9 cellular contexts compared by ENCODE assay signal in the genomic region with DNA sequence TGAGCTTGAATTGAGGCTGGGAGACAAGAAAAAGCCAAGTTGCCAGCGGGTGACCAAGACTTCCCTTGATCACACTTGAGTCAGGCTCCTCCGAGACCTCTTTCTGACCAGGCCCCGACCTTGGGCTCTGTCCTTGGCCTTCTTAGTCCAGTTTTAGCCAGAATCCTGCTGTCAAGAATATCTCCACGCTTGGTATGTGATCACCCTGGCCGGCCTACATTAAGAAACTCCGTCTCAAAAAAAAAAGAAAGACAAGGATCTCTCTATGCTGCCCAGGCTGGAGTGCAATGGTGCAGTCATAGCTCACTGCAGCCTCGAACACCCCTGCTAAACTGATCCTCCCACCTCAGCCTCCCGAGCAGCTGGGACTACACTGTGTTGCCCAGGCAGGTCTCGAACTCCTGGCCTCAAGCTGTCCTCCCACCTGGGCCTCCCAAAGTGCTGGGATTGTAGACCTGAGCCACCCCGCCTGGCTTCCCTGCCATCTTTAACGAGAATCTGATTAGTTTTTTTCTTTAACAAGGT. TPM values are rescaled to one million over a fixed set of nuclear protein-coding genes. Genes with fewer than 3 reads are reported as not detected.
DNase-seq lines count a peak whose midpoint lies in the region; ATAC-seq, FAIRE-seq and TF ChIP-seq lines count a peak whose summit lies in the region.
"Had no signal": no experiment of that assay in that cellular context is flagged by ENCODE, and none has a peak within 500 bp of the region (broad histone marks: within the 10 kb centered on the region; RNA-seq: fewer than 3 reads in every experiment).

No MANE protein-coding gene starts in this region.

- TF ChIP-seq EP300 in suprapubic skin (IDR thresholded peaks at IDR 0.05): no peak

- no peak for DNase-seq in T-helper 1 cell
- DNase-seq in activated T-helper 2 cell treated with anti-CD3 and anti-CD28 coated beads, Interferon-gamma antibody, Interleukin-2, Interleukin-4, amounts not matched to agents 10 μg/mL and 5 μg/mL and 100 μg/mL, durations not matched to agents 14 hours and 24 hours and 36 hours (ENCODE audit: low spot score): no peak
- no peak for DNase-seq in kidney
- DNase-seq in suprapubic skin (ENCODE audit: low spot score in 2 of 2): no peak
- DNase-seq in left lobe of liver (ENCODE audit: low spot score): no peak
- DNase-seq in NCI-H1694 treated with DMSO at 0.1 percent for 48 hours (lab: John Stamatoyannopoulos, UW): no peak
- no peak for DNase-seq in NCI-H2081 treated with DMSO at 0.1 percent for 48 hours (lab: John Stamatoyannopoulos, UW)
- DNase-seq: occipital lobe had no signal

- FAIRE-seq in kidney (lab: Jason Lieb, UNC): no peak

- intact Hi-C loops in activated T-helper 2 cell treated with anti-CD3 and anti-CD28 coated beads, Interferon-gamma antibody, Interleukin-2, Interleukin-4, amounts not matched to agents 10 μg/mL and 5 μg/mL and 100 μg/mL, durations not matched to agents 14 hours and 24 hours and 36 hours (cut with micrococcal nuclease): loop anchor here (10.0 kb wide), 2 partner anchors 218 to 858 kb away; partner anchors contain the start of genes ASB2 and BTBD7
- intact Hi-C loops in kidney (cut with DNase I): no loop called here

- TF ChIP-seq POLR2A in suprapubic skin (IDR thresholded peaks at IDR 0.05): no peak

- TF ChIP-seq CTCF in kidney (IDR thresholded peaks at IDR 0.05; ENCODE audit: borderline replicate concordance, extremely low read depth, insufficient read depth) (no peak), suprapubic skin (IDR thresholded peaks at IDR 0.05) (no peak)

- no peaks in the 10 kb centered on the region for H3K9me3 Mint-ChIP-seq in T-helper 1 cell treated with Interleukin-12 subunit alpha and Interleukin-12 subunit beta and Interleukin-4 antibody, amounts not matched to agents 30 μg/mL and 1 μg/mL, for 36 hours
- no peaks in the 10 kb centered on the region for H3K9me3 Mint-ChIP-seq in activated T-helper 2 cell treated with anti-CD3 and anti-CD28 coated beads, Interferon-gamma antibody, Interleukin-2, Interleukin-4, amounts not matched to agents 10 μg/mL and 5 μg/mL and 100 μg/mL, durations not matched to agents 14 hours and 24 hours and 36 hours

- peaks cover 24% of the 10 kb centered on the region for H3K4me1 Mint-ChIP-seq in T-helper 1 cell treated with Interleukin-12 subunit alpha and Interleukin-12 subunit beta and Interleukin-4 antibody, amounts not matched to agents 30 μg/mL and 1 μg/mL, for 36 hours (ENCODE audit: low read depth)
- H3K4me1 Mint-ChIP-seq in activated T-helper 2 cell treated with anti-CD3 and anti-CD28 coated beads, Interferon-gamma antibody, Interleukin-2, Interleukin-4, amounts not matched to agents 10 μg/mL and 5 μg/mL and 100 μg/mL, durations not matched to agents 14 hours and 24 hours and 36 hours (ENCODE audit: low read depth): peaks cover 23% of the 10 kb centered on the region

- H3K9me3 ChIP-seq in kidney (ENCODE audit: control insufficient read depth in 1 of 2, low read length in 2 of 2) (no peaks in the 10 kb centered on the region), suprapubic skin (no peaks in the 10 kb centered on the region)

- H3K36me3 ChIP-seq in kidney (ENCODE audit: control insufficient read depth in 1 of 2, insufficient read depth in 2 of 2, low read length in 2 of 2) (no peaks in the 10 kb centered on the region), suprapubic skin (no peaks in the 10 kb centered on the region)

- no peaks in the 10 kb centered on the region for H3K36me3 Mint-ChIP-seq in T-helper 1 cell treated with Interleukin-12 subunit alpha and Interleukin-12 subunit beta and Interleukin-4 antibody, amounts not matched to agents 30 μg/mL and 1 μg/mL, for 36 hours (ENCODE audit: low read depth)
- no peaks in the 10 kb centered on the region for H3K36me3 Mint-ChIP-seq in activated T-helper 2 cell treated with anti-CD3 and anti-CD28 coated beads, Interferon-gamma antibody, Interleukin-2, Interleukin-4, amounts not matched to agents 10 μg/mL and 5 μg/mL and 100 μg/mL, durations not matched to agents 14 hours and 24 hours and 36 hours (ENCODE audit: low read depth)

- H3K4me1 ChIP-seq in kidney (ENCODE audit: control insufficient read depth in 1 of 2, insufficient read depth in 1 of 2, low read depth in 1 of 2, low read length in 2 of 2) (peaks cover 15 to 22% of the 10 kb centered on the region in 2 donors), suprapubic skin (peaks cover 31% of the 10 kb centered on the region)

- peak overlapping the region; percentile 74 for H3K4me3 Mint-ChIP-seq in T-helper 1 cell treated with Interleukin-12 subunit alpha and Interleukin-12 subunit beta and Interleukin-4 antibody, amounts not matched to agents 30 μg/mL and 1 μg/mL, for 36 hours
- H3K4me3 Mint-ChIP-seq in activated T-helper 2 cell treated with anti-CD3 and anti-CD28 coated beads, Interferon-gamma antibody, Interleukin-2, Interleukin-4, amounts not matched to agents 10 μg/mL and 5 μg/mL and 100 μg/mL, durations not matched to agents 14 hours and 24 hours and 36 hours (ENCODE audit: low read depth): peak overlapping the region; percentile 80

- H3K27ac ChIP-seq in kidney (ENCODE audit: low read depth in 2 of 2, low read length in 2 of 2): peak overlapping the region in 1 of 2 donors; percentile 92
- H3K27ac ChIP-seq in suprapubic skin: peak overlapping the region; percentile 96

- 87% methylated on average over 11 of the region's 11 CpGs for WGBS in suprapubic skin

- peak overlapping the region; percentile 72 to 89 for H3K9ac ChIP-seq in kidney (ENCODE audit: low read length in 2 of 2)

- H3K27me3 Mint-ChIP-seq in T-helper 1 cell treated with Interleukin-12 subunit alpha and Interleukin-12 subunit beta and Interleukin-4 antibody, amounts not matched to agents 30 μg/mL and 1 μg/mL, for 36 hours (ENCODE audit: low read depth): no peaks in the 10 kb centered on the region
- H3K27me3 Mint-ChIP-seq in activated T-helper 2 cell treated with anti-CD3 and anti-CD28 coated beads, Interferon-gamma antibody, Interleukin-2, Interleukin-4, amounts not matched to agents 10 μg/mL and 5 μg/mL and 100 μg/mL, durations not matched to agents 14 hours and 24 hours and 36 hours (ENCODE audit: low read depth): no peaks in the 10 kb centered on the region

- no peak for ATAC-seq in left lobe of liver

- H3K27ac Mint-ChIP-seq in T-helper 1 cell treated with Interleukin-12 subunit alpha and Interleukin-12 subunit beta and Interleukin-4 antibody, amounts not matched to agents 30 μg/mL and 1 μg/mL, for 36 hours: peak overlapping the region; percentile 84
- H3K27ac Mint-ChIP-seq in activated T-helper 2 cell treated with anti-CD3 and anti-CD28 coated beads, Interferon-gamma antibody, Interleukin-2, Interleukin-4, amounts not matched to agents 10 μg/mL and 5 μg/mL and 100 μg/mL, durations not matched to agents 14 hours and 24 hours and 36 hours: peak overlapping the region; percentile 84

- H3K27me3 ChIP-seq in suprapubic skin: no peaks in the 10 kb centered on the region

- H3K4me3 ChIP-seq in kidney (ENCODE audit: low read length in 2 of 2) (peak overlapping the region; percentile 66 to 71), suprapubic skin (peak overlapping the region; percentile 85)

RNA-seq across cellular contexts. Expression of gene ITPK1, which starts 1.0 kb away (rescaled TPM):
- 66.9 and 70.8 TPM in 2 replicates for total RNA-seq in activated T-helper 2 cell treated with anti-CD3 and anti-CD28 coated beads, Interferon-gamma antibody, Interleukin-2, Interleukin-4, amounts not matched to agents 10 μg/mL and 5 μg/mL and 100 μg/mL, durations not matched to agents 14 hours and 24 hours and 36 hours
- total RNA-seq in kidney (92.0 TPM), suprapubic skin (10 to 100 TPM; 29.9 to 33.6 (median 32.2) TPM), left lobe of liver (61.3 TPM)
- polyA plus RNA-seq in kidney (ENCODE audit: insufficient read depth, low read depth, low replicate concordance): 43.6 TPM
